1 cellular context compared by ENCODE assay signal in the genomic region with DNA sequence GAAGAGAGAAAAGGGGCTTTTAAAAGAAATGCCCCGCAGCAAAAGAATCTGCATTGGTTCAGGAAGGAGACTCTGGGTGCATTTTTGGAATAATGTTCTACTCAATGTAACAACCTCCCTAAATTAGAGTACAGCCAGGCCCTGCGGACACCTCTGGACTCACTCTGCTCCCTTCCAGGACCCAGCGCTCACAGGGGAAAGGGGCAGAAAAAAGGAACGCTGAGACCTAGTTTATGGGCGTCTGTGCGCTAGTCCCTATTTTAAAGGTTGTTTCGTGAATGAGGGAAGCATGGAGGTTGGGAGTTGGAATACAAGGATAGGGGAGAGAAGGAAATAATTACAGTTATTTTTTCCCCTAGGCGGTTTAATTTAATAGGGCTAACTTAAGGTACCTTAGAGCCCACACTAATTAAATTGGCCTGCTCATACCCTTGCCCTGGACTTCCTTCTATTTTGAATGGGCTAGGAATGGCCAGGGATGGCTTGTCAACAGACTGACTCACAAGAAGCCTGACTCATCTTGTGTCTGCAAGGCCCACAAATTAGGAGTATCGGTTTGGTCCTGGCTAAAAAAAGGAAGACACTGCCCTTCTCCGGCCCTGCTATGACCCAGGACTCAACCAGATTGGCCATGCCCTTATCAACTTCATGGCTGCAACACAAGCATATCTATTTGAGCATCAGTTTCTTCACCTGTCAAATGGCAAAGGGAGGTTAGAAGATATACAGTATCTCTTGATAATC.
TF ChIP-seq lines count a peak whose summit lies in the region.

No MANE protein-coding gene starts in this region.

TF ChIP-seq in HEK293, 187 proteins besides CTCF, POLR2A, EP300 and RAD21 (continued from another document):
- TF ChIP-seq, protein P1, sequence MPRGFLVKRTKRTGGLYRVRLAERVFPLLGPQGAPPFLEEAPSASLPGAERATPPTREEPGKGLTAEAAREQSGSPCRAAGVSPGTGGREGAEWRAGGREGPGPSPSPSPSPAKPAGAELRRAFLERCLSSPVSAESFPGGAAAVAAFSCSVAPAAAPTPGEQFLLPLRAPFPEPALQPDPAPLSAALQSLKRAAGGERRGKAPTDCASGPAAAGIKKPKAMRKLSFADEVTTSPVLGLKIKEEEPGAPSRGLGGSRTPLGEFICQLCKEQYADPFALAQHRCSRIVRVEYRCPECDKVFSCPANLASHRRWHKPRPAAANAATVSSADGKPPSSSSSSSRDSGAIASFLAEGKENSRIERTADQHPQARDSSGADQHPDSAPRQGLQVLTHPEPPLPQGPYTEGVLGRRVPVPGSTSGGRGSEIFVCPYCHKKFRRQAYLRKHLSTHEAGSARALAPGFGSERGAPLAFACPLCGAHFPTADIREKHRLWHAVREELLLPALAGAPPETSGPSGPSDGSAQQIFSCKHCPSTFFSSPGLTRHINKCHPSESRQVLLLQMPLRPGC (tag by site-specific recombination; IDR thresholded peaks at IDR 0.05): no peak
- TF ChIP-seq ZBTB7A (tag by site-specific recombination; IDR thresholded peaks at IDR 0.05; ENCODE audit: low read depth): no peak
- no peak for TF ChIP-seq ZSCAN23 (tag by site-specific recombination; IDR thresholded peaks at IDR 0.05)
- TF ChIP-seq ZNF155 (tag by site-specific recombination; IDR thresholded peaks at IDR 0.05): no peak
- TF ChIP-seq ZNF335 (tag by site-specific recombination; conservative IDR thresholded peaks at IDR 0.05): peak; percentile 87; the same call in 1 of the 2 replicates
- no peak for TF ChIP-seq ZNF19 (tag by site-specific recombination; IDR thresholded peaks at IDR 0.05; ENCODE audit: low read depth)
- TF ChIP-seq ZNF626 (tag by site-specific recombination; IDR thresholded peaks at IDR 0.05): no peak
- TF ChIP-seq ZNF221 (tag by site-specific recombination; IDR thresholded peaks at IDR 0.05; ENCODE audit: borderline replicate concordance): no peak
- TF ChIP-seq, protein P2, sequence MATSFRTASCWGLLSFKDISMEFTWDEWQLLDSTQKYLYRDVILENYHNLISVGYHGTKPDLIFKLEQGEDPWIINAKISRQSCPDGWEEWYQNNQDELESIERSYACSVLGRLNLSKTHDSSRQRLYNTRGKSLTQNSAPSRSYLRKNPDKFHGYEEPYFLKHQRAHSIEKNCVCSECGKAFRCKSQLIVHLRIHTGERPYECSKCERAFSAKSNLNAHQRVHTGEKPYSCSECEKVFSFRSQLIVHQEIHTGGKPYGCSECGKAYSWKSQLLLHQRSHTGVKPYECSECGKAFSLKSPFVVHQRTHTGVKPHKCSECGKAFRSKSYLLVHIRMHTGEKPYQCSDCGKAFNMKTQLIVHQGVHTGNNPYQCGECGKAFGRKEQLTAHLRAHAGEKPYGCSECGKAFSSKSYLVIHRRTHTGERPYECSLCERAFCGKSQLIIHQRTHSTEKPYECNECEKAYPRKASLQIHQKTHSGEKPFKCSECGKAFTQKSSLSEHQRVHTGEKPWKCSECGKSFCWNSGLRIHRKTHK (tag by site-specific recombination; IDR thresholded peaks at IDR 0.05): no peak
- TF ChIP-seq, protein P3, sequence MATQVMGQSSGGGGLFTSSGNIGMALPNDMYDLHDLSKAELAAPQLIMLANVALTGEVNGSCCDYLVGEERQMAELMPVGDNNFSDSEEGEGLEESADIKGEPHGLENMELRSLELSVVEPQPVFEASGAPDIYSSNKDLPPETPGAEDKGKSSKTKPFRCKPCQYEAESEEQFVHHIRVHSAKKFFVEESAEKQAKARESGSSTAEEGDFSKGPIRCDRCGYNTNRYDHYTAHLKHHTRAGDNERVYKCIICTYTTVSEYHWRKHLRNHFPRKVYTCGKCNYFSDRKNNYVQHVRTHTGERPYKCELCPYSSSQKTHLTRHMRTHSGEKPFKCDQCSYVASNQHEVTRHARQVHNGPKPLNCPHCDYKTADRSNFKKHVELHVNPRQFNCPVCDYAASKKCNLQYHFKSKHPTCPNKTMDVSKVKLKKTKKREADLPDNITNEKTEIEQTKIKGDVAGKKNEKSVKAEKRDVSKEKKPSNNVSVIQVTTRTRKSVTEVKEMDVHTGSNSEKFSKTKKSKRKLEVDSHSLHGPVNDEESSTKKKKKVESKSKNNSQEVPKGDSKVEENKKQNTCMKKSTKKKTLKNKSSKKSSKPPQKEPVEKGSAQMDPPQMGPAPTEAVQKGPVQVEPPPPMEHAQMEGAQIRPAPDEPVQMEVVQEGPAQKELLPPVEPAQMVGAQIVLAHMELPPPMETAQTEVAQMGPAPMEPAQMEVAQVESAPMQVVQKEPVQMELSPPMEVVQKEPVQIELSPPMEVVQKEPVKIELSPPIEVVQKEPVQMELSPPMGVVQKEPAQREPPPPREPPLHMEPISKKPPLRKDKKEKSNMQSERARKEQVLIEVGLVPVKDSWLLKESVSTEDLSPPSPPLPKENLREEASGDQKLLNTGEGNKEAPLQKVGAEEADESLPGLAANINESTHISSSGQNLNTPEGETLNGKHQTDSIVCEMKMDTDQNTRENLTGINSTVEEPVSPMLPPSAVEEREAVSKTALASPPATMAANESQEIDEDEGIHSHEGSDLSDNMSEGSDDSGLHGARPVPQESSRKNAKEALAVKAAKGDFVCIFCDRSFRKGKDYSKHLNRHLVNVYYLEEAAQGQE (tag by site-specific recombination; IDR thresholded peaks at IDR 0.05): no peak
- no peak for TF ChIP-seq HOXA7 (CRISPR knock-in tag; IDR thresholded peaks at IDR 0.05; ENCODE audit: borderline replicate concordance)
- TF ChIP-seq, protein P4, sequence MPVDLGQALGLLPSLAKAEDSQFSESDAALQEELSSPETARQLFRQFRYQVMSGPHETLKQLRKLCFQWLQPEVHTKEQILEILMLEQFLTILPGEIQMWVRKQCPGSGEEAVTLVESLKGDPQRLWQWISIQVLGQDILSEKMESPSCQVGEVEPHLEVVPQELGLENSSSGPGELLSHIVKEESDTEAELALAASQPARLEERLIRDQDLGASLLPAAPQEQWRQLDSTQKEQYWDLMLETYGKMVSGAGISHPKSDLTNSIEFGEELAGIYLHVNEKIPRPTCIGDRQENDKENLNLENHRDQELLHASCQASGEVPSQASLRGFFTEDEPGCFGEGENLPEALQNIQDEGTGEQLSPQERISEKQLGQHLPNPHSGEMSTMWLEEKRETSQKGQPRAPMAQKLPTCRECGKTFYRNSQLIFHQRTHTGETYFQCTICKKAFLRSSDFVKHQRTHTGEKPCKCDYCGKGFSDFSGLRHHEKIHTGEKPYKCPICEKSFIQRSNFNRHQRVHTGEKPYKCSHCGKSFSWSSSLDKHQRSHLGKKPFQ (tag by site-specific recombination; IDR thresholded peaks at IDR 0.05): no peak
- 0 out of 2 replicates have a peak, but pooled peaks have one; percentile 12 for TF ChIP-seq MYNN (tag by site-specific recombination; IDR thresholded peaks at IDR 0.05; ENCODE audit: borderline replicate concordance)
- TF ChIP-seq KLF8 (tag by site-specific recombination; IDR thresholded peaks at IDR 0.05): 0 out of 2 replicates have a peak, but pooled peaks have one; percentile 9
- no peak for TF ChIP-seq ZNF791 (tag by site-specific recombination; IDR thresholded peaks at IDR 0.05)
- TF ChIP-seq, protein P5, sequence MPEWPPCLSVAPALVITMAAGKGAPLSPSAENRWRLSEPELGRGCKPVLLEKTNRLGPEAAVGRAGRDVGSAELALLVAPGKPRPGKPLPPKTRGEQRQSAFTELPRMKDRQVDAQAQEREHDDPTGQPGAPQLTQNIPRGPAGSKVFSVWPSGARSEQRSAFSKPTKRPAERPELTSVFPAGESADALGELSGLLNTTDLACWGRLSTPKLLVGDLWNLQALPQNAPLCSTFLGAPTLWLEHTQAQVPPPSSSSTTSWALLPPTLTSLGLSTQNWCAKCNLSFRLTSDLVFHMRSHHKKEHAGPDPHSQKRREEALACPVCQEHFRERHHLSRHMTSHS (tag by site-specific recombination; IDR thresholded peaks at IDR 0.05): no peak
- TF ChIP-seq ZNF423 (tag by site-specific recombination; IDR thresholded peaks at IDR 0.05): no peak
- TF ChIP-seq ZSCAN16 (tag by site-specific recombination; IDR thresholded peaks at IDR 0.05): no peak
- TF ChIP-seq ZFP37 (tag by site-specific recombination; IDR thresholded peaks at IDR 0.05): 0 out of 2 replicates have a peak, but pooled peaks have one; percentile 20
- TF ChIP-seq ZNF366 (tag by site-specific recombination; conservative IDR thresholded peaks at IDR 0.05): peak; percentile 60; the same call in 1 of the 2 replicates
- TF ChIP-seq, protein P6, sequence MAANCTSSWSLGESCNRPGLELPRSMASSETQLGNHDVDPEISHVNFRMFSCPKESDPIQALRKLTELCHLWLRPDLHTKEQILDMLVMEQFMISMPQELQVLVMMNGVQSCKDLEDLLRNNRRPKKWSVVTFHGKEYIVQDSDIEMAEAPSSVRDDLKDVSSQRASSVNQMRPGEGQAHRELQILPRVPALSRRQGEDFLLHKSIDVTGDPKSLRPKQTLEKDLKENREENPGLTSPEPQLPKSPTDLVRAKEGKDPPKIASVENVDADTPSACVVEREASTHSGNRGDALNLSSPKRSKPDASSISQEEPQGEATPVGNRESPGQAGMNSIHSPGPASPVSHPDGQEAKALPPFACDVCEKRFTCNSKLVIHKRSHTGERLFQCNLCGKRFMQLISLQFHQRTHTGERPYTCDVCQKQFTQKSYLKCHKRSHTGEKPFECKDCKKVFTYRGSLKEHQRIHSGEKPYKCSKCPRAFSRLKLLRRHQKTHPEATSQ (tag by site-specific recombination; IDR thresholded peaks at IDR 0.05): no peak
- no peak for TF ChIP-seq ZNF433 (tag by site-specific recombination; IDR thresholded peaks at IDR 0.05; ENCODE audit: low read depth)
- TF ChIP-seq BCL11A (tag by site-specific recombination; IDR thresholded peaks at IDR 0.05; ENCODE audit: low read depth): no peak
- TF ChIP-seq ZNF394 (tag by site-specific recombination; IDR thresholded peaks at IDR 0.05; ENCODE audit: borderline replicate concordance): no peak
- no peak for TF ChIP-seq ZNF211 (tag by site-specific recombination; IDR thresholded peaks at IDR 0.05; ENCODE audit: low read depth)
- no peak for TF ChIP-seq SP7 (tag by site-specific recombination; IDR thresholded peaks at IDR 0.05)
- TF ChIP-seq, protein P7, sequence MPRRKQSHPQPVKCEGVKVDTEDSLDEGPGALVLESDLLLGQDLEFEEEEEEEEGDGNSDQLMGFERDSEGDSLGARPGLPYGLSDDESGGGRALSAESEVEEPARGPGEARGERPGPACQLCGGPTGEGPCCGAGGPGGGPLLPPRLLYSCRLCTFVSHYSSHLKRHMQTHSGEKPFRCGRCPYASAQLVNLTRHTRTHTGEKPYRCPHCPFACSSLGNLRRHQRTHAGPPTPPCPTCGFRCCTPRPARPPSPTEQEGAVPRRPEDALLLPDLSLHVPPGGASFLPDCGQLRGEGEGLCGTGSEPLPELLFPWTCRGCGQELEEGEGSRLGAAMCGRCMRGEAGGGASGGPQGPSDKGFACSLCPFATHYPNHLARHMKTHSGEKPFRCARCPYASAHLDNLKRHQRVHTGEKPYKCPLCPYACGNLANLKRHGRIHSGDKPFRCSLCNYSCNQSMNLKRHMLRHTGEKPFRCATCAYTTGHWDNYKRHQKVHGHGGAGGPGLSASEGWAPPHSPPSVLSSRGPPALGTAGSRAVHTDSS (tag by site-specific recombination; IDR thresholded peaks at IDR 0.05): no peak
- TF ChIP-seq SCRT1 (tag by site-specific recombination; IDR thresholded peaks at IDR 0.05; ENCODE audit: borderline replicate concordance): no peak
- TF ChIP-seq, protein P8, sequence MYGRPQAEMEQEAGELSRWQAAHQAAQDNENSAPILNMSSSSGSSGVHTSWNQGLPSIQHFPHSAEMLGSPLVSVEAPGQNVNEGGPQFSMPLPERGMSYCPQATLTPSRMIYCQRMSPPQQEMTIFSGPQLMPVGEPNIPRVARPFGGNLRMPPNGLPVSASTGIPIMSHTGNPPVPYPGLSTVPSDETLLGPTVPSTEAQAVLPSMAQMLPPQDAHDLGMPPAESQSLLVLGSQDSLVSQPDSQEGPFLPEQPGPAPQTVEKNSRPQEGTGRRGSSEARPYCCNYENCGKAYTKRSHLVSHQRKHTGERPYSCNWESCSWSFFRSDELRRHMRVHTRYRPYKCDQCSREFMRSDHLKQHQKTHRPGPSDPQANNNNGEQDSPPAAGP (tag by site-specific recombination; IDR thresholded peaks at IDR 0.05): peak; percentile 39; the same call in 1 of the 2 replicates
- no peak for TF ChIP-seq MZF1 (tag by site-specific recombination; IDR thresholded peaks at IDR 0.05; ENCODE audit: borderline replicate concordance)
- TF ChIP-seq GLIS1 (tag by site-specific recombination; IDR thresholded peaks at IDR 0.05): no peak
- TF ChIP-seq, protein P9, sequence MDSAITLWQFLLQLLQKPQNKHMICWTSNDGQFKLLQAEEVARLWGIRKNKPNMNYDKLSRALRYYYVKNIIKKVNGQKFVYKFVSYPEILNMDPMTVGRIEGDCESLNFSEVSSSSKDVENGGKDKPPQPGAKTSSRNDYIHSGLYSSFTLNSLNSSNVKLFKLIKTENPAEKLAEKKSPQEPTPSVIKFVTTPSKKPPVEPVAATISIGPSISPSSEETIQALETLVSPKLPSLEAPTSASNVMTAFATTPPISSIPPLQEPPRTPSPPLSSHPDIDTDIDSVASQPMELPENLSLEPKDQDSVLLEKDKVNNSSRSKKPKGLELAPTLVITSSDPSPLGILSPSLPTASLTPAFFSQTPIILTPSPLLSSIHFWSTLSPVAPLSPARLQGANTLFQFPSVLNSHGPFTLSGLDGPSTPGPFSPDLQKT (IDR thresholded peaks at IDR 0.05; ENCODE audit: borderline replicate concordance, low read depth, low read length): no peak
- 0 out of 2 replicates have a peak, but pooled peaks have one; percentile 49 for TF ChIP-seq ZBTB20 (tag by site-specific recombination; IDR thresholded peaks at IDR 0.05)
- no peak for TF ChIP-seq ZFP69B (tag by site-specific recombination; IDR thresholded peaks at IDR 0.05)
- TF ChIP-seq ZBTB17 (tag by site-specific recombination; IDR thresholded peaks at IDR 0.05): no peak
- 0 out of 2 replicates have a peak, but pooled peaks have one; percentile 6 for TF ChIP-seq SP2 (tag by site-specific recombination; IDR thresholded peaks at IDR 0.05)
- TF ChIP-seq GLI2 (tag by site-specific recombination; IDR thresholded peaks at IDR 0.05; ENCODE audit: borderline replicate concordance, low read depth): no peak
- TF ChIP-seq, protein P10, sequence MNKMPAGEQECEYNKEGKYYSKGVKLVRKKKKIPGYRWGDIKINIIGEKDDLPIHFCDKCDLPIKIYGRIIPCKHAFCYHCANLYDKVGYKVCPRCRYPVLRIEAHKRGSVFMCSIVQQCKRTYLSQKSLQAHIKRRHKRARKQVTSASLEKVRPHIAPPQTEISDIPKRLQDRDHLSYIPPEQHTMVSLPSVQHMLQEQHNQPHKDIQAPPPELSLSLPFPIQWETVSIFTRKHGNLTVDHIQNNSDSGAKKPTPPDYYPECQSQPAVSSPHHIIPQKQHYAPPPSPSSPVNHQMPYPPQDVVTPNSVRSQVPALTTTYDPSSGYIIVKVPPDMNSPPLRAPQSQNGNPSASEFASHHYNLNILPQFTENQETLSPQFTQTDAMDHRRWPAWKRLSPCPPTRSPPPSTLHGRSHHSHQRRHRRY (tag by site-specific recombination; IDR thresholded peaks at IDR 0.05): no peak
TF ChIP-seq in HEK293: peak in this region for 9.
